9 cellular contexts compared by ENCODE assay signal in the genomic region with DNA sequence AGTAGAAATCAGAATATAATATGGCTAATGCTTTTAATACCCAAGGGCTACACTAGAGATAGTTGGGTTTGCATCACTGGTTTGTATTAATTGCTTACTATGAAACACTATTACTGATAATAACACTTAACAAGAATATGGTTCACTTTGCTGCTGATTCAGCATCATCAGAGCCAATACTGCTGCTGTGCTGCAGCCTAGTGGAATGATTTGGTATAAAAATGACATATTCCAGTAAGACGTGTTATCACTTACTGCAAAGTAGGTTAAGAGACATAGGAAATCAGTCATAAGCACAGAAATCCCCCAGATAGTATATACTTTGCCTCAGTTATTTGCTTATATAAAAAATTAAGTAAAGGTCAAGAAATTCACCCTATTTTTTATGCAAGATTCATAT. TPM values are rescaled to one million over a fixed set of nuclear protein-coding genes. Genes with fewer than 3 reads are reported as not detected.
DNase-seq lines count a peak whose midpoint lies in the region; ATAC-seq, FAIRE-seq and TF ChIP-seq lines count a peak whose summit lies in the region.
"Had no signal": no experiment of that assay in that cellular context is flagged by ENCODE, and none has a peak within 500 bp of the region (broad histone marks: within the 10 kb centered on the region; RNA-seq: fewer than 3 reads in every experiment).

No MANE protein-coding gene starts in this region.

- no peaks in the 10 kb centered on the region for H3K4me1 Mint-ChIP-seq in Calu3 (ENCODE audit: low read depth, unreplicated experiment)
- no peaks in the 10 kb centered on the region for H3K4me1 Mint-ChIP-seq in T-helper 17 cell

- no peak for FAIRE-seq in keratinocyte (lab: Jason Lieb, UNC)

- H3K4me1 ChIP-seq in keratinocyte (ENCODE audit: control insufficient read depth, extremely low read depth, insufficient read depth, low read length), result no peaks in the 10 kb centered on the region

- peak; percentile 25 for TF ChIP-seq CTCF in Calu3 (IDR thresholded peaks at IDR 0.05; ENCODE audit: unreplicated experiment)
- TF ChIP-seq CTCF in keratinocyte (optimal IDR thresholded peaks at IDR 0.05 in 1 of 3, IDR thresholded peaks at IDR 0.05 in 1 of 3, conservative IDR thresholded peaks at IDR 0.05 in 1 of 3; ENCODE audit: extremely low read depth in 1 of 3, insufficient read depth in 2 of 3, low read length in 3 of 3), result peak in 2 of 3 experiments; percentile 41 to 47

- H3K9me3 ChIP-seq in keratinocyte (ENCODE audit: control insufficient read depth, low read depth, low read length), result no peaks in the 10 kb centered on the region
- H3K9me3 ChIP-seq in T-helper 17 cell (ENCODE audit: control insufficient read depth, low read length, poor library complexity, severe bottlenecking), result no peaks in the 10 kb centered on the region

- H3K27me3 Mint-ChIP-seq in Calu3 (ENCODE audit: unreplicated experiment) (no peaks in the 10 kb centered on the region), T-helper 17 cell (no peaks in the 10 kb centered on the region)

- no peaks in the 10 kb centered on the region for H3K9me3 Mint-ChIP-seq in Calu3 (ENCODE audit: low read depth, unreplicated experiment)
- H3K9me3 Mint-ChIP-seq: dendritic cell treated with granulocyte-macrophage colony-stimulating factor and Interleukin-4, amounts not matched to agents 40 ng/mL and 50 ng/mL, for 4 days had no signal

- BruUV-seq in Calu3 (replicated peaks; lab: Mats Ljungman, UMichigan), result no TSS peak

- no peaks in the 10 kb centered on the region for H3K79me2 ChIP-seq in keratinocyte (ENCODE audit: control insufficient read depth, insufficient read depth, low read length)

- no peak overlapping the region for H3K27ac Mint-ChIP-seq in Calu3 (ENCODE audit: unreplicated experiment)
- H3K27ac Mint-ChIP-seq in T-helper 17 cell, result no peak overlapping the region
- H3K27ac Mint-ChIP-seq: dendritic cell treated with granulocyte-macrophage colony-stimulating factor and Interleukin-4, amounts not matched to agents 40 ng/mL and 50 ng/mL, for 4 days had no signal

- no peaks in the 10 kb centered on the region for H4K20me1 ChIP-seq in keratinocyte (ENCODE audit: control insufficient read depth, extremely low read depth, insufficient read depth, low read length)

- H3K4me3 Mint-ChIP-seq in Calu3 (ENCODE audit: low read depth, unreplicated experiment) (no peak overlapping the region), T-helper 17 cell (no peak overlapping the region)
- H3K4me3 Mint-ChIP-seq: dendritic cell treated with granulocyte-macrophage colony-stimulating factor and Interleukin-4, amounts not matched to agents 40 ng/mL and 50 ng/mL, for 4 days had no signal

- H2AFZ ChIP-seq in keratinocyte (ENCODE audit: control insufficient read depth, low read length), result no peak overlapping the region

- peak; percentile 49 for ATAC-seq in HG03565 (IDR thresholded peaks at IDR 0.05; ENCODE audit: unreplicated experiment)
- ATAC-seq in GM19328 (IDR thresholded peaks at IDR 0.05; ENCODE audit: unreplicated experiment), result no peak
- ATAC-seq in T-helper 17 cell, result no peak

- no peak overlapping the region for H3K9ac ChIP-seq in keratinocyte (ENCODE audit: control insufficient read depth, extremely low read depth, insufficient read depth, low read length)

- no peaks in the 10 kb centered on the region for H3K9me1 ChIP-seq in keratinocyte (ENCODE audit: control insufficient read depth, extremely low read depth, insufficient read depth, low read length)

- H3K36me3 ChIP-seq in keratinocyte (ENCODE audit: control insufficient read depth in 2 of 2, extremely low read depth in 1 of 2, insufficient read depth in 2 of 2, low read length in 2 of 2), result no peaks in the 10 kb centered on the region

- DNase-seq in Calu3 (peak; percentile 2), SK-N-DZ (ENCODE audit: low spot score) (peak; percentile 64), keratinocyte (ENCODE audit: low read depth, low spot score) (no peak), T-helper 1 cell (no peak), UCSD-AML1 (lab: John Stamatoyannopoulos, UW; ENCODE audit: unreplicated experiment) (no peak), T-helper 17 cell (no peak)

- CTCF ChIA-PET in Calu3 (lab: Charles Lee), result no interaction called here

- dilution Hi-C loops in keratinocyte (cut with MboI; ENCODE audit: extremely low pct_ligation_motif_present, low sequenced_read_pairs), result no loop called here

- no peaks in the 10 kb centered on the region for H3K36me3 Mint-ChIP-seq in Calu3 (ENCODE audit: insufficient read depth, unreplicated experiment)
- no peaks in the 10 kb centered on the region for H3K36me3 Mint-ChIP-seq in T-helper 17 cell (ENCODE audit: low read depth)

- intact Hi-C loops in Calu3 (cut with micrococcal nuclease; ENCODE audit: unreplicated experiment), result loop anchor here (10.0 kb wide), 1 partner anchor 197 kb away; no protein-coding TSS in a partner anchor

- no peak overlapping the region for H3K27ac ChIP-seq in keratinocyte (ENCODE audit: control insufficient read depth, insufficient read depth, low read length)

- no peak overlapping the region for H3K4me3 ChIP-seq in keratinocyte (ENCODE audit: control insufficient read depth in 2 of 3, extremely low read depth in 1 of 3, insufficient read depth in 2 of 3, low read depth in 1 of 3, low read length in 3 of 3)

- H3K4me2 ChIP-seq in keratinocyte (ENCODE audit: control insufficient read depth, extremely low read depth, insufficient read depth, low read depth, low read length), result no peak overlapping the region

- H3K27me3 ChIP-seq in keratinocyte (ENCODE audit: control insufficient read depth, extremely low read depth, insufficient read depth, low read length), result no peaks in the 10 kb centered on the region

RNA-seq across cellular contexts. Expression of a gene that starts 2.8 kb away (rescaled TPM):
- total RNA-seq in Calu3 (2022), result not detected in 2 replicates
- polyA plus RNA-seq in SK-N-DZ (2014; cell fraction: cytosol; rRNA removed), result 4.9 and 5.3 TPM in 2 replicates
- 6.4 and 7.2 TPM in 2 replicates for polyA plus RNA-seq in SK-N-DZ (2014; cell fraction: nucleus; rRNA removed)
- 0.15 to 0.67 TPM (median 0.26 TPM) in 3 replicates for polyA plus RNA-seq in keratinocyte
- polyA plus RNA-seq in keratinocyte (2011; ENCODE audit: low read depth), result not detected
- 0.19 and 0.40 TPM in 2 replicates for polyA plus RNA-seq in keratinocyte (2011; cell fraction: cytosol; rRNA removed)
- 1.6 and 2.0 TPM in 2 replicates for polyA plus RNA-seq in keratinocyte (2011; cell fraction: nucleus; rRNA removed)
- polyA plus RNA-seq in keratinocyte (2012; ENCODE audit: low replicate concordance), result 0.07 TPM in 2 replicates
- 0.13 to 0.36 TPM in 2 of 3 replicates, not detected in the other for polyA minus RNA-seq in keratinocyte
- polyA minus RNA-seq in keratinocyte (2011; cell fraction: cytosol; rRNA and poly(A)+ RNA removed), result 1.3 TPM
- polyA minus RNA-seq in keratinocyte (2011; cell fraction: nucleus; rRNA and poly(A)+ RNA removed), result 0.95 and 2.1 TPM in 2 replicates
- not detected for total RNA-seq in T-helper 17 cell

Comparison
In these comparisons a context has a peak if more than half of its experiments do, and no peak if none do; other contexts are left out.
1. DNase-seq: peak in Calu3 (single experiment) and SK-N-DZ (single experiment); none in keratinocyte (single experiment), T-helper 1 cell (0 of 5), UCSD-AML1 (single experiment) and T-helper 17 cell (0 of 3).